ENCODE assay signal across 9 cellular contexts in the genomic region with DNA sequence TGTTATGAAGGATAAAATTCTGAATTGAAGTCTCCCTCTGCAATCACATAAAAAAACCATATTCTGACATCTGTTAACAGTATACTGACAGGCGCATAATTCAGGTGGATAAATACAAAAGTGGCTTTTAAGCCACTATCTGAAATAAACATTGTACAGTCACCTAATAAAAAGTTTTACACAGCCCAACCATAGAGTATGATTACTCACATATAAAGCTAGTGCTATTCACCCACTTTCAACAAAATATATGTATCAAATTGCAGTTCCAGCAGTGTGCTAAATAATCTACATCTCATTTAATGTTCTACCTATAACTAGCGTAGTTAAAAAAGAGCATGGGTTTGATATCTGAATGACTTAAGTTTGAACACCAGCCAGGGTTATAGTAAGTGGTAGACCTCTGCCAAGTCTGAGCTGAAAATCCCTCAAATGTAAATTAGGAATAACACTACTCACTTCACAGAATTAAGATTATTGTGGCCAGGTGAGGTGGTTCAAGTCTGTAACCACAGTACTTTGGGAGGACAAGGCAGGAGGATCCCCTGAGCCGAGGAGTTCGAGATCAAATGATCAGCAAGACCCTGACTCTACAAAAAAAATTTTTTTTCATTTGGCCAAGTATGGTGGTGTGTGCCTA. TPM values are rescaled to one million over a fixed set of nuclear protein-coding genes. Genes with fewer than 3 reads are reported as not detected.
DNase-seq lines count a peak whose midpoint lies in the region; ATAC-seq and TF ChIP-seq lines count a peak whose summit lies in the region.
"Had no signal": no experiment of that assay in that cellular context is flagged by ENCODE, and none has a peak within 500 bp of the region (broad histone marks: within the 10 kb centered on the region; RNA-seq: fewer than 3 reads in every experiment).

No MANE protein-coding gene starts in this region.

- TF ChIP-seq CTCF in WTC11 (IDR thresholded peaks at IDR 0.05) = no peak
- no peak for TF ChIP-seq CTCF in foreskin fibroblast (IDR thresholded peaks at IDR 0.05; ENCODE audit: low read depth, low read length)

- no peak overlapping the region for H3K27ac Mint-ChIP-seq in WTC11

- CTCF ChIA-PET in WTC11 (lab: Charles Lee) = no interaction called here

- no peak for ATAC-seq in WTC11
- ATAC-seq in HG02981 (IDR thresholded peaks at IDR 0.05; ENCODE audit: unreplicated experiment) = no peak
- no peak for ATAC-seq in GM19351 (IDR thresholded peaks at IDR 0.05; ENCODE audit: unreplicated experiment)
- ATAC-seq: left lung had no signal

- POLR2A ChIA-PET in WTC11 (lab: Charles Lee) = no interaction called here

- no peaks in the 10 kb centered on the region for H3K36me3 Mint-ChIP-seq in WTC11

- peaks cover 39% of the 10 kb centered on the region for H3K4me1 Mint-ChIP-seq in WTC11

- peak; percentile 16 for DNase-seq in NCI-H2029 treated with DMSO at 0.1 percent for 48 hours (lab: John Stamatoyannopoulos, UW)
- DNase-seq in NCI-H2029 (lab: John Stamatoyannopoulos, UW) = no peak
- DNase-seq in WTC11 (ENCODE audit: low spot score) = no peak
- DNase-seq in foreskin fibroblast = no peak
- no peak for DNase-seq in DMS79 treated with DMSO at 0.1 percent for 48 hours (lab: John Stamatoyannopoulos, UW)
- DNase-seq: left lung had no signal

- H3K4me3 ChIP-seq in foreskin fibroblast (ENCODE audit: low read depth in 1 of 2, low read length in 2 of 2) (peak overlapping the region; percentile 68 to 90), skin epidermis (peak overlapping the region in 6 of 7 experiments; percentile 5 to 92 (median 84))

- peaks cover 38% of the 10 kb centered on the region for H3K27me3 Mint-ChIP-seq in WTC11 (ENCODE audit: low read depth)

- H3K4me3 Mint-ChIP-seq in WTC11 = peak overlapping the region; percentile 80

- H3K9me3 Mint-ChIP-seq in WTC11 = no peaks in the 10 kb centered on the region

- peak overlapping the region in 2 of 21 experiments; percentile 11 to 17 for H3K27ac ChIP-seq in skin epidermis

TF ChIP-seq in WTC11, 78 proteins besides CTCF, POLR2A, EP300 and RAD21:
- TF ChIP-seq CDX4 (CRISPR knock-in tag; IDR thresholded peaks at IDR 0.05; ENCODE audit: borderline replicate concordance) (no peak), NFYB (CRISPR knock-in tag; conservative IDR thresholded peaks at IDR 0.05; ENCODE audit: low read depth) (no peak), ELF4 (CRISPR knock-in tag; IDR thresholded peaks at IDR 0.05; ENCODE audit: low read depth) (no peak)

RNA-seq across cellular contexts. Expression of gene EGLN1, which starts 3.9 kb away (rescaled TPM):
- 13.7 to 17.7 TPM (median 15.3 TPM) in 3 replicates for total RNA-seq in WTC11 (2021)
